Comparison of ENCODE assay signal across 13 cellular contexts in the genomic region with DNA sequence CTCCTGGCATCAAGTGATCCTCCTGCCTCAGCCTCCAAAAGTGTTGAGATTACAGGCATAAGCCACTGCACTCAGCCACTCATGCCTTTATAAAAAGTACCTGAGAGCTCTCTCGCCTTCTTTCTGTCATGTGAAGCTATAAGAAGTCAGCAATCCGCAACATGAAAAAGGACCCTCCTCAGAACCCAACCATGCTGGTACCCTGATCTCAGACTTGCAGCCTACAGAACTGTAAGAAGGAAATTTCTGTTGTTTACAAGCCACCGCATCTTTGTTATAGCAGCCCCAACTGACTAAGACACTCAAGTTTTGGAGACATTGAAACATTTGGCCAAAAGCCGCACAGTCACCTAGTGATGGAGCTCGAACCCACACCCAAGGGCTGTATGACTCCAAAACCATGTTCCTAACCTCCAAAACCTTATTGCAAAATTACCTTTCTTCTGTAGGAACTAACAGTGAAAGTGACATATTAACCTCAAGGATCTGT.
"Had no signal": no experiment of that assay in that cellular context is flagged by ENCODE, and none has a peak within 500 bp of the region (broad histone marks: within the 10 kb centered on the region; RNA-seq: fewer than 3 reads in every experiment).

No MANE protein-coding gene starts in this region.

- H3K9me3 Mint-ChIP-seq: activated CD4-positive, alpha-beta memory T cell treated with anti-CD3 and anti-CD28 coated beads, Interleukin-2, amount 10 ng/mL, durations not matched to agents 7 days and 5 days had no signal

- H3K4me3 Mint-ChIP-seq: activated CD4-positive, alpha-beta memory T cell treated with anti-CD3 and anti-CD28 coated beads, Interleukin-2, amount 10 ng/mL, durations not matched to agents 7 days and 5 days; activated CD4-positive, alpha-beta T cell treated with anti-CD3 and anti-CD28 coated beads for 36 hours; stimulated activated naive B cell treated with anti-CD40 and anti-IgM and Interleukin-4, amounts not matched to agents 10 μg/mL and 1 μg/mL and 100 μg/mL, for 72 hours; type B pancreatic cell had no signal

- H3K27me3 ChIP-seq: colonic mucosa had no signal

- ATAC-seq: activated CD4-positive, alpha-beta T cell treated with anti-CD3 and anti-CD28 coated beads for 36 hours; right cardiac atrium; stimulated activated naive B cell treated with anti-CD40 and anti-IgM and Interleukin-4, amounts not matched to agents 10 μg/mL and 1 μg/mL and 100 μg/mL, for 72 hours had no signal

- H3K36me3 ChIP-seq: colonic mucosa, left ventricle myocardium inferior had no signal

- DNase-seq: activated CD4-positive, alpha-beta memory T cell treated with anti-CD3 and anti-CD28 coated beads, Interleukin-2, amount 10 ng/mL, durations not matched to agents 7 days and 5 days; activated CD4-positive, alpha-beta T cell treated with anti-CD3 and anti-CD28 coated beads for 36 hours; activated naive CD4-positive, alpha-beta T cell; caudate nucleus; colonic mucosa; effector CD4-positive, alpha-beta T cell; foreskin melanocyte; islet precursor cell; left ventricle myocardium inferior; right cardiac atrium; stimulated activated CD4-positive, alpha-beta T cell treated with anti-CD3 and anti-CD28 coated beads, Interleukin-2, amount 100 ng/mL, for 24 hours; stimulated activated naive B cell treated with anti-CD40 and anti-IgM and Interleukin-4, amounts not matched to agents 10 μg/mL and 1 μg/mL and 100 μg/mL, for 72 hours had no signal

- H3K27ac Mint-ChIP-seq: activated CD4-positive, alpha-beta memory T cell treated with anti-CD3 and anti-CD28 coated beads, Interleukin-2, amount 10 ng/mL, durations not matched to agents 7 days and 5 days; activated CD4-positive, alpha-beta T cell treated with anti-CD3 and anti-CD28 coated beads for 36 hours had no signal

- H3K4me3 ChIP-seq: colonic mucosa, left ventricle myocardium inferior had no signal

- H3K27me3 Mint-ChIP-seq: activated CD4-positive, alpha-beta memory T cell treated with anti-CD3 and anti-CD28 coated beads, Interleukin-2, amount 10 ng/mL, durations not matched to agents 7 days and 5 days; activated CD4-positive, alpha-beta T cell treated with anti-CD3 and anti-CD28 coated beads for 36 hours; stimulated activated naive B cell treated with anti-CD40 and anti-IgM and Interleukin-4, amounts not matched to agents 10 μg/mL and 1 μg/mL and 100 μg/mL, for 72 hours; type B pancreatic cell had no signal

- H3K9me3 ChIP-seq: colonic mucosa, left ventricle myocardium inferior had no signal

- H3K27ac ChIP-seq: left ventricle myocardium inferior had no signal
